ENCODE assay signal across 16 cellular contexts in genomic region chr14:57686317-57686716, GRCh38.
"Had no signal": no experiment of that assay in that cellular context is flagged by ENCODE, and none has a peak within 500 bp of the region (broad histone marks: within the 10 kb centered on the region; RNA-seq: fewer than 3 reads in every experiment).

No MANE protein-coding gene starts in this region.

- DNase-seq: activated CD4-positive, alpha-beta T cell treated with anti-CD3 and anti-CD28 coated beads, Interleukin-2, amount 10 ng/mL, durations not matched to agents 24 days and 14 days; activated CD4-positive, CD25-positive, alpha-beta regulatory T cell; activated CD8-positive, alpha-beta memory T cell treated with anti-CD3 and anti-CD28 coated beads for 24 hours; activated naive CD8-positive, alpha-beta T cell treated with anti-CD3 and anti-CD28 coated beads for 36 hours; amygdala; brain microvascular endothelial cell; effector memory CD4-positive, alpha-beta T cell; foreskin keratinocyte; glutamatergic neuron; occipital lobe; small intestine; stimulated activated CD4-positive, alpha-beta T cell treated with anti-CD3 and anti-CD28 coated beads, Interleukin-4, amount 100 ng/mL, for 4 hours; stimulated activated CD8-positive, alpha-beta memory T cell treated with anti-CD3 and anti-CD28 coated beads, Interleukin-4, amount 100 ng/mL, for 48 hours; stimulated activated naive CD4-positive, alpha-beta T cell treated with Interleukin-2 at 50 U/mL for 16 hours; upper lobe of left lung had no signal

- ATAC-seq: foreskin keratinocyte; natural killer cell treated with Interleukin-12 subunit alpha and Interleukin-12 subunit beta and Interleukin-15 and Interleukin-18, amount 100 ng/mL, for 72 hours had no signal
